Comparison of ENCODE assay signal across 1 cellular context in the genomic region with DNA sequence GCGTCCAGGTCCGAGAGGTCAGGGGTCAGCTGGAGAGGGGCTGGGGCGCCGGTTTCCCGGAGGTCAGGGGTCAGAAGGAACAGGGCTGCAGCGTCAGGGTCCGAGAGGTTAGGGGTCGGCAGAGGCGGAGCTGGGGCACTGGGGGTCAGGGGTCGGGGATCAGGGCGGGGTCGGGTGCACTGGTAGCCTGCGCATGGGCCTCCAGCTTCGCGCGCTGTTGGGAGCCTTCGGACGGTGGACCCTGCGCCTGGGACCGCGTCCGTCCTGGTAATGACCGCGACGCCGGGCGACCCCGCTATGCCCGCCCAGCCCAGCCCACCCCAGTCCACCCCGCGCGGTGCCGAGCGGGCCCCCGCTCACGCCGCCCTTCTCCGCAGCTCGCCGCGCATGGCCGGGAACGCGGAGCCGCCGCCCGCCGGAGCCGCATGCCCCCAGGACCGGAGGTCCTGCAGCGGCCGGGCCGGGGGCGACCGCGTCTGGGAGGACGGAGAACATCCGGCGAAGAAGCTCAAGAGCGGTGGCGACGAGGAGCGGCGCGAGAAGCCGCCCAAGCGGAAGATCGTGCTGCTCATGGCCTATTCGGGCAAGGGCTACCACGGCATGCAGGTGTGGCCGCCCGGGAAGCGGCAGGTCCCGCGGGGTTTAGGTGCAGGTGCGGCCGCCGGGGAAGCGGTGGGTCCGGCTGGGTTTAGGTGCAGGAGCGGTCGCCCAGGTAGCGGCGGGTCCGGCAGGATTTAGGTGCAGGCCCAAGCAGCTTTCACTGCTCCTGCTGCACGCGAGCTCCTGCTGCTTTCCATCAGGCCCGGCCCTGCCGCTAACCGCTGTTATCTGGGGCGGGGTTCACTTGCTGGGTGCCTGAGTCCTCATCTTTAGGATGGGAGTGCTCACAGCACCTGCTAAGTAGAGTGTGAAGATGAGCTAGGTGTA.
TF ChIP-seq lines count a peak whose summit lies in the region.

No MANE protein-coding gene starts in this region.

TF ChIP-seq in endothelial cell of umbilical vein, 7 proteins besides CTCF, POLR2A, EP300 and RAD21:
- TF ChIP-seq, protein P1, sequence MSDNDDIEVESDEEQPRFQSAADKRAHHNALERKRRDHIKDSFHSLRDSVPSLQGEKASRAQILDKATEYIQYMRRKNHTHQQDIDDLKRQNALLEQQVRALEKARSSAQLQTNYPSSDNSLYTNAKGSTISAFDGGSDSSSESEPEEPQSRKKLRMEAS (IDR thresholded peaks at IDR 0.05; ENCODE audit: insufficient read depth, insufficient read length) = no peak
- TF ChIP-seq JUN (IDR thresholded peaks at IDR 0.05; ENCODE audit: borderline replicate concordance, insufficient read depth, insufficient read length, low read depth) (no peak), MYC (IDR thresholded peaks at IDR 0.05; ENCODE audit: low read depth, low read length) (no peak), POLR2AphosphoS5 (IDR thresholded peaks at IDR 0.05; ENCODE audit: insufficient read depth, low read depth, low read length) (no peak), FOS (IDR thresholded peaks at IDR 0.05; ENCODE audit: borderline replicate concordance, insufficient read depth, low read length) (no peak), GATA2 (IDR thresholded peaks at IDR 0.05; ENCODE audit: insufficient read depth, insufficient read length, low read depth, low read length) (no peak), EZH2 (IDR thresholded peaks at IDR 0.05; ENCODE audit: borderline replicate concordance, low read depth, low read length, severe bottlenecking) (no peak)
TF ChIP-seq in endothelial cell of umbilical vein: peak in this region for 0.
